12 cellular contexts compared by ENCODE assay signal in the genomic region with DNA sequence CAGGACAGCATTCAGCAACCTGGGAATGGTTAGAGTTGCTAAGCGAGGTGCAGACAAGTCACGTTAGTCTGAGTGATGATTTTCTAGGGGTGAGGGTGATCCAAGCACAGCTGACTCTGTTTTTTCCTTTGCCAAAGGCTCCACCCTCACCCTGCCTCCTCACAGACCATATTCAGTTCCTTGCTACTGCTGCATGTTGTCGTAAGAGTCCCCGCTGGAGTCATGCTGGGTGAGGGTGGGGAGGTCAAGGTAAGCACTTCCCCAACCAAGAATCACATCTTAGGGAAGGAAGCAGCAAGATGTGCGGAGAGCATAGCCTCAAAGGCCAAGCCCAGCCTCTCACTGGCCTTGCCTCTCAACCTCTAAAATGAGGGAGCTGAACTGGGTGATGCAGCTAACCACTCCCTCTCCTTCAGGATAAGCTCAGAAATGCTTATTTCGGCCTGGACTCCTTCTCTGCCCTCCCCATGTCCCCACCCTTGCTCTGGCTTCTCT.
DNase-seq lines count a peak whose midpoint lies in the region; ATAC-seq and TF ChIP-seq lines count a peak whose summit lies in the region.
"Had no signal": no experiment of that assay in that cellular context is flagged by ENCODE, and none has a peak within 500 bp of the region (broad histone marks: within the 10 kb centered on the region; RNA-seq: fewer than 3 reads in every experiment).

No MANE protein-coding gene starts in this region.

- peaks cover 1% of the 10 kb centered on the region for H3K4me1 Mint-ChIP-seq in activated CD4-positive, alpha-beta memory T cell treated with anti-CD3 and anti-CD28 coated beads for 36 hours (ENCODE audit: low read depth)

- H3K27ac Mint-ChIP-seq in activated CD4-positive, alpha-beta memory T cell treated with anti-CD3 and anti-CD28 coated beads for 36 hours: no peak overlapping the region

- intact Hi-C loops in activated CD4-positive, alpha-beta memory T cell treated with anti-CD3 and anti-CD28 coated beads for 36 hours (cut with micrococcal nuclease): no loop called here

- no peak overlapping the region for H3K4me3 ChIP-seq in coronary artery
- H3K4me3 ChIP-seq in lung: no peak overlapping the region
- no peak overlapping the region for H3K4me3 ChIP-seq in suprapubic skin

- H3K4me3 Mint-ChIP-seq in activated CD4-positive, alpha-beta memory T cell treated with anti-CD3 and anti-CD28 coated beads for 36 hours: no peak overlapping the region
- H3K4me3 Mint-ChIP-seq: immature natural killer cell had no signal

- CTCF ChIA-PET in activated CD4-positive, alpha-beta memory T cell treated with anti-CD3 and anti-CD28 coated beads for 36 hours (lab: Charles Lee): interaction anchor here (1.4 kb wide), 1 partner anchor 61 kb away, joined by 3 read pairs; no protein-coding TSS in a partner anchor

- no peaks in the 10 kb centered on the region for H3K36me3 Mint-ChIP-seq in activated CD4-positive, alpha-beta memory T cell treated with anti-CD3 and anti-CD28 coated beads for 36 hours
- H3K36me3 Mint-ChIP-seq: immature natural killer cell had no signal

- H3K4me1 ChIP-seq in lung (ENCODE audit: control insufficient read depth in 2 of 2, insufficient read depth in 2 of 2, low read length in 2 of 2) (peaks cover 9 to 34% of the 10 kb centered on the region in 2 donors), suprapubic skin (peaks cover 81% of the 10 kb centered on the region)

- peak overlapping the region; percentile 87 to 96 for H3K27ac ChIP-seq in coronary artery
- H3K27ac ChIP-seq in lung (ENCODE audit: low read depth in 1 of 2, low read length in 1 of 2): peak overlapping the region; percentile 27 to 74
- H3K27ac ChIP-seq in suprapubic skin: peak overlapping the region; percentile 86

- no peaks in the 10 kb centered on the region for H3K27me3 ChIP-seq in lung (ENCODE audit: control insufficient read depth, insufficient read depth)
- no peaks in the 10 kb centered on the region for H3K27me3 ChIP-seq in suprapubic skin

- TF ChIP-seq POLR2A in suprapubic skin (IDR thresholded peaks at IDR 0.05) (no peak), GM18505 (IDR thresholded peaks at IDR 0.05; ENCODE audit: borderline replicate concordance, extremely low read depth, insufficient read depth, insufficient read length) (no peak)

- H3K9me3 Mint-ChIP-seq in activated CD4-positive, alpha-beta memory T cell treated with anti-CD3 and anti-CD28 coated beads for 36 hours: no peaks in the 10 kb centered on the region
- H3K9me3 Mint-ChIP-seq: immature natural killer cell had no signal

- 34 to 40% methylated on average over 6 of the region's 6 CpGs for WGBS in lung, 2 donors
- 26% methylated on average over 6 of the region's 6 CpGs for WGBS in suprapubic skin

- ATAC-seq in lung (ENCODE audit: insufficient read depth, low FRiP score): no peak
- ATAC-seq in GM18505 (IDR thresholded peaks at IDR 0.05; ENCODE audit: unreplicated experiment): no peak

- no peaks in the 10 kb centered on the region for H3K36me3 ChIP-seq in lung (ENCODE audit: control insufficient read depth in 2 of 2, insufficient read depth in 2 of 2, low read length in 2 of 2)
- H3K36me3 ChIP-seq in suprapubic skin: no peaks in the 10 kb centered on the region

- POLR2A ChIA-PET in activated CD4-positive, alpha-beta memory T cell treated with anti-CD3 and anti-CD28 coated beads for 36 hours (lab: Charles Lee): no interaction called here

- peaks cover 16% of the 10 kb centered on the region for H3K27me3 Mint-ChIP-seq in activated CD4-positive, alpha-beta memory T cell treated with anti-CD3 and anti-CD28 coated beads for 36 hours

- H3K9me3 ChIP-seq in lung (ENCODE audit: control insufficient read depth in 2 of 2, insufficient read depth in 1 of 2, low read length in 1 of 2) (no peaks in the 10 kb centered on the region), suprapubic skin (no peaks in the 10 kb centered on the region)

- TF ChIP-seq EP300 in suprapubic skin (IDR thresholded peaks at IDR 0.05): no peak

- DNase-seq in NCI-H69 (lab: John Stamatoyannopoulos, UW): peak; percentile 21
- no peak for DNase-seq in coronary artery (ENCODE audit: low spot score)
- DNase-seq in lung (ENCODE audit: low spot score): no peak
- DNase-seq in suprapubic skin (ENCODE audit: low spot score in 2 of 2): no peak
- no peak for DNase-seq in activated CD4-positive, alpha-beta memory T cell treated with anti-CD3 and anti-CD28 coated beads for 36 hours
- no peak for DNase-seq in NCI-H1436 treated with DMSO at 0.1 percent for 48 hours (lab: John Stamatoyannopoulos, UW)
- no peak for DNase-seq in C1 segment of cervical spinal cord (lab: John Stamatoyannopoulos, UW)
- DNase-seq: activated CD4-positive, alpha-beta T cell treated with anti-CD3 and anti-CD28 coated beads, Interleukin-2, amount 50 U/mL, for 48 hours; central memory CD4-positive, alpha-beta T cell; GDM1; immature natural killer cell had no signal

- TF ChIP-seq CTCF in coronary artery (IDR thresholded peaks at IDR 0.05) (no peak), lung (IDR thresholded peaks at IDR 0.05; ENCODE audit: control extremely low read depth, extremely low read depth) (no peak), suprapubic skin (IDR thresholded peaks at IDR 0.05) (no peak)
